In the genomic region with DNA sequence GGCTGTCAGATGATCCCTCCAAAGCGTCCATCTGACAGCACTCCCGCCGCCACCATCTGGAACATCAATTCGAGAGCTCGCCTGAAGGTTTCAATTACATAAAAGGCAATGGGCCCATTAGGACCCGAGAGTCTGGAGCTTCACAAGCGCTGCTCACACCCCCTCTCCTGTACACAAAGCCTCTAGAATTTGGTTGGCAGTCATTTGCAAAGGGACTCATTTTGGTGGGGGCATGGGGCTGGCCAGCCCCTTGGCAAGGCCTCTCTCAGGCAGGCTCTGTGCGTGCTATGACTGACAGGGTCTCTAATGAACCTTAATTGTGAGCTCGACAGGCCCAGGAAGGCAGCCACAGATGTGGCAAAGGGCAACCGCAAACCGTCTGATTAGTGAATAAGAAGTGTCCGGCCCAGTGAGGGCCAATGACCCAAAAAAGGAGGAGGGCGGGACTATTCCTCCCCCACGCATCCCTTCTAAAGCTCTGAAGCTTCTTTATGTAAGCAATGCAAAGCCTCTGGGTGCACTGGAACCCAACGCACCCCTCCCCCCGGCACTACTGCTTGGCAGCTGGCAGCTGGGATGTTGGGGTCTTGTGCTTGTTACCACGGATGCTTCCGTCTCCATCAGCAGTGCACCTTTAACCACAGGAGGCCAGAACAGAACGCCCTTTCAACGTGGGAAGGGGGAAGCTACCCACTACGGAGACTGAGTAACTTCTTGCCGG, we compare ENCODE assay signal across 2 cellular contexts.
TF ChIP-seq lines count a peak whose summit lies in the region.

No MANE protein-coding gene starts in this region.

TF ChIP-seq in IMR-90, 13 proteins besides CTCF, POLR2A, EP300 and RAD21:
- TF ChIP-seq NFE2L2 (IDR thresholded peaks at IDR 0.05; ENCODE audit: low read depth, low read length) (no peak), MAZ (IDR thresholded peaks at IDR 0.05; ENCODE audit: borderline replicate concordance, low read depth, low read length) (no peak), MAFK (IDR thresholded peaks at IDR 0.05; ENCODE audit: low read depth, low read length) (no peak)

TF ChIP-seq in SK-N-SH, 30 proteins besides CTCF, POLR2A, EP300 and RAD21:
- TF ChIP-seq IRF3 (IDR thresholded peaks at IDR 0.05; ENCODE audit: low read depth, low read length) = no peak
- TF ChIP-seq SMC3 (IDR thresholded peaks at IDR 0.05; ENCODE audit: low read depth, low read length) = no peak
- TF ChIP-seq TEAD4 (IDR thresholded peaks at IDR 0.05; ENCODE audit: borderline replicate concordance, insufficient read depth) = no peak
- no peak for TF ChIP-seq FOXJ3 (CRISPR knock-in tag; IDR thresholded peaks at IDR 0.05)
- TF ChIP-seq POLR2AphosphoS5 (IDR thresholded peaks at IDR 0.05; ENCODE audit: low read depth, low read length) = no peak
- TF ChIP-seq, protein P1, sequence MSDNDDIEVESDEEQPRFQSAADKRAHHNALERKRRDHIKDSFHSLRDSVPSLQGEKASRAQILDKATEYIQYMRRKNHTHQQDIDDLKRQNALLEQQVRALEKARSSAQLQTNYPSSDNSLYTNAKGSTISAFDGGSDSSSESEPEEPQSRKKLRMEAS (IDR thresholded peaks at IDR 0.05; ENCODE audit: low read depth) = no peak
- no peak for TF ChIP-seq NFIC (IDR thresholded peaks at IDR 0.05; ENCODE audit: borderline replicate concordance)
- no peak for TF ChIP-seq USF1 (IDR thresholded peaks at IDR 0.05; ENCODE audit: borderline replicate concordance, low read depth)
- no peak for TF ChIP-seq FOXM1 (IDR thresholded peaks at IDR 0.05; ENCODE audit: low read depth)
- no peak for TF ChIP-seq YY1 (IDR thresholded peaks at IDR 0.05; ENCODE audit: low read depth)
- 0 out of 2 replicates have a peak, but pooled peaks have one; percentile 27 for TF ChIP-seq RCOR1 (IDR thresholded peaks at IDR 0.05; ENCODE audit: low read length)
- TF ChIP-seq EZH2phosphoT487 (IDR thresholded peaks at IDR 0.05; ENCODE audit: borderline replicate concordance, low read depth) = no peak
- no peak for TF ChIP-seq CHD2 (IDR thresholded peaks at IDR 0.05; ENCODE audit: low read length, partially characterized antibody)
- no peak for TF ChIP-seq JUND (IDR thresholded peaks at IDR 0.05)
- no peak for TF ChIP-seq MEF2A (IDR thresholded peaks at IDR 0.05; ENCODE audit: borderline replicate concordance, low read depth)
- TF ChIP-seq SIN3A (IDR thresholded peaks at IDR 0.05; ENCODE audit: borderline replicate concordance, low read depth, low read length) = no peak
- TF ChIP-seq GABPA (IDR thresholded peaks at IDR 0.05; ENCODE audit: low read depth) = no peak
- peak; percentile 62; the same call in 1 of the 2 replicates for TF ChIP-seq MXI1 (IDR thresholded peaks at IDR 0.05; ENCODE audit: low read depth, low read length)
- TF ChIP-seq RXRA (IDR thresholded peaks at IDR 0.05; ENCODE audit: borderline replicate concordance, low read depth) = no peak
- peak; percentile 2; the same call in 1 of the 2 replicates for TF ChIP-seq GATA2 (CRISPR knock-in tag; IDR thresholded peaks at IDR 0.05)
- no peak for TF ChIP-seq NRF1 (IDR thresholded peaks at IDR 0.05; ENCODE audit: low read depth, low read length)
- no peak for TF ChIP-seq ZBTB33 (IDR thresholded peaks at IDR 0.05; ENCODE audit: borderline replicate concordance, low read depth)
TF ChIP-seq in SK-N-SH: peak in this region for 3.
